In the genomic region with DNA sequence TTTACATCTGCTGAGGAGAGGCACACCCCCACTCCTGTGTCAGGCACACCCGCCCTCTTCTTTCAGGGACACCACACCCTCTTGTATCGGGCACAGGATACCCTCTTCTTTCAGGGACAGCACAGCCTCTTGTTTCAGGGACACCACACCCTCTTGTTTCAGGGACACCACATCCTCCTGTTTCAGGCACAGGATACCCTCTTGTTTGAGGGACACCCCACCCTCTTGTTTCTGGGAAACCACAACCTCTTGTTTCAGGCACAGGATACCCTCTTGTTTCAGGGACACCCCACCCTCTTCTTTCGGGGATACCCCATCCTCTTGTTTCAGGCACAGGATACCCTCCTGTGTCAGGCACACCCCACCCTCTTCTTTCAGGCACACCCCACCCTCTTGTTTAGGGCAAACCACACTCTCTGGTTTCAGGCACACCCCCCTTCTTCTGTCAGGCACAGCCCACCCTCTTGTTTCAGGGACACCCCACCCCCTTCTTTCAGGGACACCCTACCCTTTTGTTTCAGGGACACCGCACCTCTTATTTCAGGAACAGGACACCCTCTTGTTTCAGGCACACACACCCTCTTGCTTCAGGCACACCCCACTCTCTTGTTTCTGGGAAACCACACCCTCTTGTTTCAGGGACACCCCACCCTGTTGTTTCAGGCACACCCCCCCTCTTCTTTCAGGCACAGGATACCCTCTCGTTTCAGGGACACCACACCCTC, we compare ENCODE assay signal across 1 cellular context.
TF ChIP-seq lines count a peak whose summit lies in the region.

No MANE protein-coding gene starts in this region.

TF ChIP-seq in GM23338, 12 proteins besides CTCF, POLR2A, EP300 and RAD21 (continued from another document):
- TF ChIP-seq, protein P1, sequence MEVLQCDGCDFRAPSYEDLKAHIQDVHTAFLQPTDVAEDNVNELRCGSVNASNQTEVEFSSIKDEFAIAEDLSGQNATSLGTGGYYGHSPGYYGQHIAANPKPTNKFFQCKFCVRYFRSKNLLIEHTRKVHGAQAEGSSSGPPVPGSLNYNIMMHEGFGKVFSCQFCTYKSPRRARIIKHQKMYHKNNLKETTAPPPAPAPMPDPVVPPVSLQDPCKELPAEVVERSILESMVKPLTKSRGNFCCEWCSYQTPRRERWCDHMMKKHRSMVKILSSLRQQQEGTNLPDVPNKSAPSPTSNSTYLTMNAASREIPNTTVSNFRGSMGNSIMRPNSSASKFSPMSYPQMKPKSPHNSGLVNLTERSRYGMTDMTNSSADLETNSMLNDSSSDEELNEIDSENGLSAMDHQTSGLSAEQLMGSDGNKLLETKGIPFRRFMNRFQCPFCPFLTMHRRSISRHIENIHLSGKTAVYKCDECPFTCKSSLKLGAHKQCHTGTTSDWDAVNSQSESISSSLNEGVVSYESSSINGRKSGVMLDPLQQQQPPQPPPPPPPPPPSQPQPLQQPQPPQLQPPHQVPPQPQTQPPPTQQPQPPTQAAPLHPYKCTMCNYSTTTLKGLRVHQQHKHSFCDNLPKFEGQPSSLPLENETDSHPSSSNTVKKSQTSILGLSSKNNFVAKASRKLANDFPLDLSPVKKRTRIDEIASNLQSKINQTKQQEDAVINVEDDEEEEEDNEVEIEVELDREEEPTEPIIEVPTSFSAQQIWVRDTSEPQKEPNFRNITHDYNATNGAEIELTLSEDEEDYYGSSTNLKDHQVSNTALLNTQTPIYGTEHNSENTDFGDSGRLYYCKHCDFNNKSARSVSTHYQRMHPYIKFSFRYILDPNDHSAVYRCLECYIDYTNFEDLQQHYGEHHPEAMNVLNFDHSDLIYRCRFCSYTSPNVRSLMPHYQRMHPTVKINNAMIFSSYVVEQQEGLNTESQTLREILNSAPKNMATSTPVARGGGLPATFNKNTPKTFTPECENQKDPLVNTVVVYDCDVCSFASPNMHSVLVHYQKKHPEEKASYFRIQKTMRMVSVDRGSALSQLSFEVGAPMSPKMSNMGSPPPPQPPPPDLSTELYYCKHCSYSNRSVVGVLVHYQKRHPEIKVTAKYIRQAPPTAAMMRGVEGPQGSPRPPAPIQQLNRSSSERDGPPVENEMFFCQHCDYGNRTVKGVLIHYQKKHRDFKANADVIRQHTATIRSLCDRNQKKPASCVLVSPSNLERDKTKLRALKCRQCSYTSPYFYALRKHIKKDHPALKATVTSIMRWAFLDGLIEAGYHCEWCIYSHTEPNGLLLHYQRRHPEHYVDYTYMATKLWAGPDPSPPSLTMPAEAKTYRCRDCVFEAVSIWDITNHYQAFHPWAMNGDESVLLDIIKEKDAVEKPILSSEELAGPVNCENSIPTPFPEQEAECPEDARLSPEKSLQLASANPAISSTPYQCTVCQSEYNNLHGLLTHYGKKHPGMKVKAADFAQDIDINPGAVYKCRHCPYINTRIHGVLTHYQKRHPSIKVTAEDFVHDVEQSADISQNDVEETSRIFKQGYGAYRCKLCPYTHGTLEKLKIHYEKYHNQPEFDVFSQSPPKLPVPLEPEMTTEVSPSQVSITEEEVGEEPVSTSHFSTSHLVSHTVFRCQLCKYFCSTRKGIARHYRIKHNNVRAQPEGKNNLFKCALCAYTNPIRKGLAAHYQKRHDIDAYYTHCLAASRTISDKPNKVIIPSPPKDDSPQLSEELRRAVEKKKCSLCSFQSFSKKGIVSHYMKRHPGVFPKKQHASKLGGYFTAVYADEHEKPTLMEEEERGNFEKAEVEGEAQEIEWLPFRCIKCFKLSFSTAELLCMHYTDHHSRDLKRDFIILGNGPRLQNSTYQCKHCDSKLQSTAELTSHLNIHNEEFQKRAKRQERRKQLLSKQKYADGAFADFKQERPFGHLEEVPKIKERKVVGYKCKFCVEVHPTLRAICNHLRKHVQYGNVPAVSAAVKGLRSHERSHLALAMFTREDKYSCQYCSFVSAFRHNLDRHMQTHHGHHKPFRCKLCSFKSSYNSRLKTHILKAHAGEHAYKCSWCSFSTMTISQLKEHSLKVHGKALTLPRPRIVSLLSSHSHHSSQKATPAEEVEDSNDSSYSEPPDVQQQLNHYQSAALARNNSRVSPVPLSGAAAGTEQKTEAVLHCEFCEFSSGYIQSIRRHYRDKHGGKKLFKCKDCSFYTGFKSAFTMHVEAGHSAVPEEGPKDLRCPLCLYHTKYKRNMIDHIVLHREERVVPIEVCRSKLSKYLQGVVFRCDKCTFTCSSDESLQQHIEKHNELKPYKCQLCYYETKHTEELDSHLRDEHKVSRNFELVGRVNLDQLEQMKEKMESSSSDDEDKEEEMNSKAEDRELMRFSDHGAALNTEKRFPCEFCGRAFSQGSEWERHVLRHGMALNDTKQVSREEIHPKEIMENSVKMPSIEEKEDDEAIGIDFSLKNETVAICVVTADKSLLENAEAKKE (CRISPR knock-in tag; IDR thresholded peaks at IDR 0.05), result no peak
- TF ChIP-seq POLR2AphosphoS5 (IDR thresholded peaks at IDR 0.05; ENCODE audit: low read depth) (no peak), EZH2phosphoT487 (IDR thresholded peaks at IDR 0.05; ENCODE audit: unreplicated experiment) (no peak), NANOG (IDR thresholded peaks at IDR 0.05; ENCODE audit: borderline replicate concordance) (no peak)
